ENCODE assay signal across 2 cellular contexts in genomic region chr19:19083413-19084178, GRCh38.
TF ChIP-seq lines count a peak whose summit lies in the region.

No MANE protein-coding gene starts in this region.

TF ChIP-seq in WTC11, 78 proteins besides CTCF, POLR2A, EP300 and RAD21:
- TF ChIP-seq ZNF423 (CRISPR knock-in tag; IDR thresholded peaks at IDR 0.05) = no peak
- TF ChIP-seq ATF1 (CRISPR knock-in tag; IDR thresholded peaks at IDR 0.05) = no peak
- no peak for TF ChIP-seq TCF7 (CRISPR knock-in tag; IDR thresholded peaks at IDR 0.05; ENCODE audit: low read depth)
- TF ChIP-seq PREB (CRISPR knock-in tag; IDR thresholded peaks at IDR 0.05; ENCODE audit: borderline replicate concordance) = no peak
- no peak for TF ChIP-seq ZNF396 (CRISPR knock-in tag; IDR thresholded peaks at IDR 0.05; ENCODE audit: borderline replicate concordance)

TF ChIP-seq in H1, 55 proteins besides CTCF, POLR2A, EP300 and RAD21:
- no peak for TF ChIP-seq GTF2F1 (IDR thresholded peaks at IDR 0.05; ENCODE audit: borderline replicate concordance, low read depth, low read length)
- no peak for TF ChIP-seq SIN3A (conservative IDR thresholded peaks at IDR 0.05 in 1 of 2, IDR thresholded peaks at IDR 0.05 in 1 of 2; ENCODE audit: low read depth in 1 of 2, low read length in 2 of 2)
- TF ChIP-seq PHF8 (conservative IDR thresholded peaks at IDR 0.05; ENCODE audit: low read depth, low read length) = no peak
- no peak for TF ChIP-seq EZH2 (IDR thresholded peaks at IDR 0.05; ENCODE audit: low read depth, low read length, severe bottlenecking)
- TF ChIP-seq, protein P1, sequence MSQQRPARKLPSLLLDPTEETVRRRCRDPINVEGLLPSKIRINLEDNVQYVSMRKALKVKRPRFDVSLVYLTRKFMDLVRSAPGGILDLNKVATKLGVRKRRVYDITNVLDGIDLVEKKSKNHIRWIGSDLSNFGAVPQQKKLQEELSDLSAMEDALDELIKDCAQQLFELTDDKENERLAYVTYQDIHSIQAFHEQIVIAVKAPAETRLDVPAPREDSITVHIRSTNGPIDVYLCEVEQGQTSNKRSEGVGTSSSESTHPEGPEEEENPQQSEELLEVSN (IDR thresholded peaks at IDR 0.05) = no peak
- no peak for TF ChIP-seq SP2 (IDR thresholded peaks at IDR 0.05; ENCODE audit: low read length)
- TF ChIP-seq KDM1A (IDR thresholded peaks at IDR 0.05; ENCODE audit: borderline replicate concordance, low read length) = no peak
- TF ChIP-seq POU5F1 (IDR thresholded peaks at IDR 0.05; ENCODE audit: low read depth, low read length) = no peak
- TF ChIP-seq BACH1 (IDR thresholded peaks at IDR 0.05; ENCODE audit: low read length) = no peak
- no peak for TF ChIP-seq NRF1 (IDR thresholded peaks at IDR 0.05; ENCODE audit: low read depth, low read length)
- TF ChIP-seq CTBP2 (IDR thresholded peaks at IDR 0.05; ENCODE audit: borderline replicate concordance, insufficient read depth, insufficient read length, low read length) = no peak
- no peak for TF ChIP-seq SAP30 (IDR thresholded peaks at IDR 0.05; ENCODE audit: insufficient read depth, insufficient replicate concordance, low read length)
- no peak for TF ChIP-seq RXRA (IDR thresholded peaks at IDR 0.05; ENCODE audit: insufficient read depth, low read depth, low read length)
- no peak for TF ChIP-seq RFX5 (IDR thresholded peaks at IDR 0.05; ENCODE audit: borderline replicate concordance, low read depth, low read length)
- no peak for TF ChIP-seq YY1 (IDR thresholded peaks at IDR 0.05; ENCODE audit: low read depth, low read length)
